Comparison of ENCODE assay signal across 12 cellular contexts in genomic region chr6:100347901-100348550, GRCh38.
DNase-seq lines count a peak whose midpoint lies in the region; ATAC-seq and TF ChIP-seq lines count a peak whose summit lies in the region.
"Had no signal": no experiment of that assay in that cellular context is flagged by ENCODE, and none has a peak within 500 bp of the region (broad histone marks: within the 10 kb centered on the region; RNA-seq: fewer than 3 reads in every experiment).

No MANE protein-coding gene starts in this region.

- H3K4me3 ChIP-seq in fibroblast of villous mesenchyme (ENCODE audit: low read depth, low read length): no peak overlapping the region
- H3K4me3 ChIP-seq: colonic mucosa, upper lobe of right lung had no signal

- ATAC-seq in GM21825 (IDR thresholded peaks at IDR 0.05; ENCODE audit: unreplicated experiment): peak; percentile 46
- ATAC-seq in GM21528 (IDR thresholded peaks at IDR 0.05; ENCODE audit: low FRiP score, unreplicated experiment): no peak
- ATAC-seq in HG03520 (IDR thresholded peaks at IDR 0.05; ENCODE audit: unreplicated experiment): no peak
- ATAC-seq: upper lobe of right lung had no signal

- TF ChIP-seq CTCF in fibroblast of villous mesenchyme (IDR thresholded peaks at IDR 0.05; ENCODE audit: insufficient read depth, low read depth, low read length) (no peak), GM10266 (IDR thresholded peaks at IDR 0.05; ENCODE audit: control insufficient read depth, insufficient read depth, low read depth, missing control alignments) (no peak)

- peak; percentile 65 for DNase-seq in EL
- peak; percentile 85 for DNase-seq in OCI-M1 (lab: John Stamatoyannopoulos, UW)
- peak; percentile 42 for DNase-seq in fibroblast of villous mesenchyme (ENCODE audit: low read depth)
- no peak for DNase-seq in activated CD4-positive, alpha-beta T cell treated with anti-CD3 and anti-CD28 coated beads for 1 hour
- no peak for DNase-seq in GM10266 (ENCODE audit: extremely low spot score)
- DNase-seq: activated T-cell treated with anti-CD3 and anti-CD28 coated beads, Interleukin-2, amount 50 U/mL, for 24 hours; colonic mucosa; NCI-H2107; upper lobe of right lung had no signal

Comparison
In these comparisons a context has a peak if more than half of its experiments do, and no peak if none do; other contexts are left out.
1. DNase-seq: peak in EL (single experiment), OCI-M1 (single experiment) and fibroblast of villous mesenchyme (single experiment); none in activated CD4-positive, alpha-beta T cell treated with anti-CD3 and anti-CD28 coated beads for 1 hour (single experiment) and GM10266 (single experiment).